ENCODE assay signal across 29 cellular contexts in genomic region chr10:63393050-63393449, GRCh38.
"Had no signal": no experiment of that assay in that cellular context is flagged by ENCODE, and none has a peak within 500 bp of the region (broad histone marks: within the 10 kb centered on the region; RNA-seq: fewer than 3 reads in every experiment).

No MANE protein-coding gene starts in this region.

- H3K4me3 Mint-ChIP-seq: effector memory CD8-positive, alpha-beta T cell; mesothelial cell of epicardium; naive B cell; natural killer cell treated with Interleukin-12 subunit alpha and Interleukin-12 subunit beta and Interleukin-15 and Interleukin-18, amount 100 ng/mL, for 72 hours; neural crest cell; stimulated activated effector memory CD8-positive, alpha-beta T cell treated with anti-CD3 and anti-CD28 coated beads, Interleukin-12 subunit alpha, Interleukin-12 subunit beta, amount 100 ng/mL, for 72 hours had no signal

- H3K27ac Mint-ChIP-seq: immature natural killer cell; mesothelial cell of epicardium; naive B cell; natural killer cell treated with Interleukin-12 subunit alpha and Interleukin-12 subunit beta and Interleukin-15 and Interleukin-18, amount 100 ng/mL, for 72 hours; stimulated activated effector memory CD8-positive, alpha-beta T cell treated with anti-CD3 and anti-CD28 coated beads, Interleukin-12 subunit alpha, Interleukin-12 subunit beta, amount 100 ng/mL, for 72 hours had no signal

- FAIRE-seq: endometrium, keratinocyte had no signal

- H3K36me3 ChIP-seq: esophagus squamous epithelium, prostate gland, right atrium auricular region, sigmoid colon, stomach, thyroid gland, vagina had no signal

- H3K36me3 Mint-ChIP-seq: immature natural killer cell; stimulated activated effector memory CD8-positive, alpha-beta T cell treated with anti-CD3 and anti-CD28 coated beads, Interleukin-12 subunit alpha, Interleukin-12 subunit beta, amount 100 ng/mL, for 72 hours had no signal

- ATAC-seq: effector memory CD8-positive, alpha-beta T cell; mucosa of descending colon; stimulated activated effector memory CD8-positive, alpha-beta T cell treated with anti-CD3 and anti-CD28 coated beads, Interleukin-12 subunit alpha, Interleukin-12 subunit beta, amount 100 ng/mL, for 72 hours had no signal

- H3K27me3 ChIP-seq: esophagus squamous epithelium, right atrium auricular region, sigmoid colon, stomach, thyroid gland, vagina had no signal

- H3K9me3 Mint-ChIP-seq: effector memory CD8-positive, alpha-beta T cell had no signal

- DNase-seq: dermis blood vessel endothelial cell; effector memory CD8-positive, alpha-beta T cell; erythroblast; esophagus squamous epithelium; foreskin melanocyte; hypothalamus; immature natural killer cell; mesenchymal stem cell; mucosa of descending colon; naive B cell; sigmoid colon; stimulated activated CD4-positive, alpha-beta T cell treated with anti-CD3 and anti-CD28 coated beads, Interleukin-2, amount 100 ng/mL, for 24 hours; stimulated activated CD4-positive, alpha-beta T cell treated with anti-CD3 and anti-CD28 coated beads, Interleukin-4, amount 100 ng/mL, for 24 hours; stimulated activated naive CD4-positive, alpha-beta T cell treated with Interleukin-2 at 50 U/mL for 16 hours; stomach; thyroid gland; trophoblast cell had no signal

- H3K4me1 ChIP-seq: parathyroid adenoma, prostate gland, right atrium auricular region, sigmoid colon, thyroid gland, vagina had no signal

- H3K27me3 Mint-ChIP-seq: effector memory CD8-positive, alpha-beta T cell; naive B cell had no signal

- H3K4me3 ChIP-seq: coronary artery, esophagus squamous epithelium, lung, mucosa of descending colon, prostate gland, right atrium auricular region, sigmoid colon, stomach, thyroid gland, vagina had no signal

- H3K27ac ChIP-seq: coronary artery, esophagus squamous epithelium, parathyroid adenoma, prostate gland, right atrium auricular region, sigmoid colon, stomach, thyroid gland, vagina had no signal

- H3K9me3 ChIP-seq: mucosa of descending colon, prostate gland, sigmoid colon, thyroid gland, vagina had no signal
